In the genomic region with DNA sequence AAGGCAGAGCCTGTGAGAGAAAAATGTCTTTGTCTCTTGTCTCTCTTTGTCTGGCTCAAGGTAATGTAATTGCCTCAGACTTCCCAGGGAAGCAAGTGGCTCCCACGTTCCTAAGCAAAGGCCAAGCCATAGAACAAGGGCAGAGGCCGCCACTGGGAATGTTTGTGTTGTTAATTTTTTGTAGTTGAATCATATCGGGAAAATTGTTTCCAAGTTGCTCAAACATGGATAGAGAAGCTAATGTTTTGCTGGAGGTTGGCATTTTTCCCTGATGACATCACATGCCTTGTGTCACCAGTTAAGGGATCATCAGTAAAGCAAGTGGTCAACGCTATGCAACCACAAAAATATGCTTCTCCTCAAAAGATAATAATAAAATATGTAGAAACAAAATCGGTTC, we compare ENCODE assay signal across 11 cellular contexts.
DNase-seq lines count a peak whose midpoint lies in the region; ATAC-seq and TF ChIP-seq lines count a peak whose summit lies in the region.
"Had no signal": no experiment of that assay in that cellular context is flagged by ENCODE, and none has a peak within 500 bp of the region (broad histone marks: within the 10 kb centered on the region; RNA-seq: fewer than 3 reads in every experiment).

No MANE protein-coding gene starts in this region.

- H3K79me2 ChIP-seq in GM23248 (ENCODE audit: insufficient read depth), result no peaks in the 10 kb centered on the region

- H3F3A ChIP-seq in GM23248 (ENCODE audit: insufficient read depth), result peaks cover 14% of the 10 kb centered on the region; the same call in 1 of the 2 replicates

- H3K4me3 ChIP-seq in GM23248 (0 out of 2 replicates have a peak overlapping the region, but pooled peaks have one; percentile 5), gastrocnemius medialis (no peak overlapping the region)

- no peak overlapping the region for H2AFZ ChIP-seq in GM23248

- peak; percentile 84 for ATAC-seq in Right ventricle myocardium superior (ENCODE audit: poor library complexity)
- peak; percentile 73 to 79 for ATAC-seq in gastrocnemius medialis
- no peak for ATAC-seq in HG02642 (IDR thresholded peaks at IDR 0.05; ENCODE audit: poor library complexity, unreplicated experiment)

- no peak for TF ChIP-seq CTCF in gastrocnemius medialis (IDR thresholded peaks at IDR 0.05 in 4 of 5, conservative IDR thresholded peaks at IDR 0.05 in 1 of 5)

- H4K20me1 ChIP-seq in GM23248 (ENCODE audit: insufficient read depth), result no peaks in the 10 kb centered on the region

- H3K9ac ChIP-seq in GM23248, result no peak overlapping the region

- in situ Hi-C loops in GM23248 (cut with MboI) (no loop called here), gastrocnemius medialis (cut with MboI; ENCODE audit: low sequenced_read_pairs in 4 of 4) (no loop called here)

- no peaks in the 10 kb centered on the region for H3K36me3 ChIP-seq in GM23248 (ENCODE audit: low read depth)
- no peaks in the 10 kb centered on the region for H3K36me3 ChIP-seq in gastrocnemius medialis

- TF ChIP-seq POLR2A in gastrocnemius medialis (IDR thresholded peaks at IDR 0.05), result no peak

- peaks cover 17% of the 10 kb centered on the region for H3K27me3 ChIP-seq in GM23248 (replicated peaks; ENCODE audit: insufficient read depth)
- H3K27me3 ChIP-seq in gastrocnemius medialis, result peaks cover 0 to 2% (median 0%) of the 10 kb centered on the region in 3 donors

- intact Hi-C loops in Right ventricle myocardium superior (cut with DNase I) (no loop called here), gastrocnemius medialis (cut with DNase I; ENCODE audit: low total_unique reads) (no loop called here)

- 0 to 1% methylated on average over 5 of the region's 5 CpGs for WGBS in GM23248 (ENCODE audit: low coverage in 1 of 2, low lambda C conversion rate in 2 of 2, missing lambda C conversion rate in 2 of 2), 2 experiments

- no peaks in the 10 kb centered on the region for H3K9me3 ChIP-seq in GM23248 (ENCODE audit: low read depth)
- H3K9me3 ChIP-seq in gastrocnemius medialis, result no peaks in the 10 kb centered on the region

- H3K4me1 ChIP-seq in GM23248 (ENCODE audit: insufficient read depth) (peaks cover 15% of the 10 kb centered on the region), gastrocnemius medialis (no peaks in the 10 kb centered on the region)

- peak; percentile 89 for DNase-seq in GM23248
- peak; percentile 89 for DNase-seq in amniotic stem cell (lab: John Stamatoyannopoulos, UW)
- DNase-seq in Right ventricle myocardium superior, result peak; percentile 59
- DNase-seq in gastrocnemius medialis, result peak; percentile 31 to 55
- DNase-seq in DMS153 (lab: John Stamatoyannopoulos, UW), result no peak
- DNase-seq in activated CD4-positive, alpha-beta T cell treated with anti-CD3 and anti-CD28 coated beads for 48 hours, result no peak
- DNase-seq in amygdala (lab: John Stamatoyannopoulos, UW), result no peak
- DNase-seq: activated effector memory CD4-positive, alpha-beta T cell treated with Interleukin-2 at 50 U/mL for 16 hours; DND-41; SHP77 had no signal

- H3K4me2 ChIP-seq in GM23248 (ENCODE audit: unreplicated experiment), result peak overlapping the region; percentile 66

- H3K27ac ChIP-seq in GM23248 (peak overlapping the region; percentile 30), gastrocnemius medialis (peak overlapping the region; percentile 3 to 44 (median 28))

- no peaks in the 10 kb centered on the region for H3K9me2 ChIP-seq in GM23248 (ENCODE audit: insufficient read depth)

Comparison
In these comparisons a context has a peak if more than half of its experiments do, and no peak if none do; other contexts are left out.
1. DNase-seq: peak in GM23248 (single experiment), amniotic stem cell (single experiment), Right ventricle myocardium superior (single experiment) and gastrocnemius medialis (2 of 2); none in DMS153 (single experiment), activated CD4-positive, alpha-beta T cell treated with anti-CD3 and anti-CD28 coated beads for 48 hours (single experiment) and amygdala (0 of 56).